ENCODE assay signal across 16 cellular contexts in genomic region chr15:100704281-100705055, GRCh38.
A peak's percentile ranks its signal among the peaks of the same experiment; 100 is the strongest.
DNase-seq lines count a peak whose midpoint lies in the region; ATAC-seq and TF ChIP-seq lines count a peak whose summit lies in the region.
"Had no signal": no experiment of that assay in that cellular context is flagged by ENCODE, and none has a peak within 500 bp of the region (broad histone marks: within the 10 kb centered on the region; RNA-seq: fewer than 3 reads in every experiment).

No MANE protein-coding gene starts in this region.

- no peak overlapping the region for H3K27ac Mint-ChIP-seq in WTC11
- H3K27ac Mint-ChIP-seq: activated naive CD8-positive, alpha-beta T cell had no signal

- H3K4me1 Mint-ChIP-seq in WTC11, result no peaks in the 10 kb centered on the region

- DNase-seq in cardiac septum (ENCODE audit: low spot score), result peak; percentile 39
- no peak for DNase-seq in Right ventricle myocardium inferior (ENCODE audit: missing footprints)
- DNase-seq in SJSA1 (ENCODE audit: low read depth in 1 of 2, low spot score in 2 of 2), result no peak
- peak; percentile 24 for DNase-seq in fibroblast of gingiva (ENCODE audit: low read depth)
- no peak for DNase-seq in omental fat pad (ENCODE audit: low spot score)
- DNase-seq in WTC11 (ENCODE audit: low spot score), result no peak
- DNase-seq in BE2C, result no peak
- no peak for DNase-seq in iPS-NIHi7 (ENCODE audit: extremely low spot score)
- DNase-seq: activated CD4-positive, CD25-positive, alpha-beta regulatory T cell; foreskin melanocyte; midbrain; NCI-H1092; occipital lobe had no signal

- TF ChIP-seq CTCF in omental fat pad (IDR thresholded peaks at IDR 0.05), result no peak
- no peak for TF ChIP-seq CTCF in WTC11 (IDR thresholded peaks at IDR 0.05)
- TF ChIP-seq CTCF in BE2C (IDR thresholded peaks at IDR 0.05; ENCODE audit: low read depth, low read length), result no peak

- H3K4me3 Mint-ChIP-seq in WTC11, result no peak overlapping the region
- H3K4me3 Mint-ChIP-seq: activated naive CD8-positive, alpha-beta T cell had no signal

- CTCF ChIA-PET in WTC11 (lab: Charles Lee), result no interaction called here

- H3K27ac ChIP-seq in SJSA1, result peak overlapping the region; percentile 78
- H3K27ac ChIP-seq: skin epidermis had no signal

- H3K36me3 Mint-ChIP-seq in WTC11, result peaks cover under 1% of the 10 kb centered on the region

- H3K9me3 Mint-ChIP-seq in WTC11, result peaks cover 60% of the 10 kb centered on the region

- H3K27me3 ChIP-seq in SJSA1 (replicated peaks), result no peaks in the 10 kb centered on the region
- H3K27me3 ChIP-seq in BE2C, result no peaks in the 10 kb centered on the region

- ATAC-seq in Right ventricle myocardium inferior, result no peak
- no peak for ATAC-seq in omental fat pad (ENCODE audit: low FRiP score)
- ATAC-seq in WTC11, result no peak

- no peaks in the 10 kb centered on the region for H3K36me3 ChIP-seq in SJSA1
- H3K36me3 ChIP-seq in BE2C, result no peaks in the 10 kb centered on the region

- no peak overlapping the region for H3K4me3 ChIP-seq in SJSA1
- H3K4me3 ChIP-seq in BE2C (ENCODE audit: low read depth, low read length), result no peak overlapping the region
- H3K4me3 ChIP-seq: A549, skin epidermis had no signal

- no peaks in the 10 kb centered on the region; the same call in 1 of the 2 replicates for H3K27me3 Mint-ChIP-seq in WTC11 (ENCODE audit: low read depth)

- intact Hi-C loops in cardiac septum (cut with DNase I) (no loop called here), Right ventricle myocardium inferior (cut with DNase I) (no loop called here)

- POLR2A ChIA-PET in WTC11 (lab: Charles Lee), result no interaction called here

- H3K9me3 ChIP-seq in SJSA1 (replicated peaks) (no peaks in the 10 kb centered on the region), BE2C (no peaks in the 10 kb centered on the region)
- H3K9me3 ChIP-seq: A549 had no signal

- peaks cover 38% of the 10 kb centered on the region for H3K4me1 ChIP-seq in SJSA1 (replicated peaks)
- H3K4me1 ChIP-seq in BE2C, result no peaks in the 10 kb centered on the region
- H3K4me1 ChIP-seq: A549 had no signal

TF ChIP-seq in WTC11, 78 proteins besides CTCF, POLR2A, EP300 and RAD21 (continues in another document):
- TF ChIP-seq, protein P1, sequence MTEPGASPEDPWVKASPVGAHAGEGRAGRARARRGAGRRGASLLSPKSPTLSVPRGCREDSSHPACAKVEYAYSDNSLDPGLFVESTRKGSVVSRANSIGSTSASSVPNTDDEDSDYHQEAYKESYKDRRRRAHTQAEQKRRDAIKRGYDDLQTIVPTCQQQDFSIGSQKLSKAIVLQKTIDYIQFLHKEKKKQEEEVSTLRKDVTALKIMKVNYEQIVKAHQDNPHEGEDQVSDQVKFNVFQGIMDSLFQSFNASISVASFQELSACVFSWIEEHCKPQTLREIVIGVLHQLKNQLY (CRISPR knock-in tag; IDR thresholded peaks at IDR 0.05), result no peak
- TF ChIP-seq PRRX2 (CRISPR knock-in tag; IDR thresholded peaks at IDR 0.05) (no peak), FOXJ3 (CRISPR knock-in tag; IDR thresholded peaks at IDR 0.05; ENCODE audit: borderline replicate concordance) (no peak), GABPB1 (CRISPR knock-in tag; IDR thresholded peaks at IDR 0.05) (no peak), MXD4 (CRISPR knock-in tag; IDR thresholded peaks at IDR 0.05; ENCODE audit: borderline replicate concordance) (no peak), ESRRA (CRISPR knock-in tag; IDR thresholded peaks at IDR 0.05; ENCODE audit: borderline replicate concordance) (no peak), CREB1 (CRISPR knock-in tag; IDR thresholded peaks at IDR 0.05) (no peak), RORB (CRISPR knock-in tag; IDR thresholded peaks at IDR 0.05) (no peak), ZNF263 (CRISPR knock-in tag; IDR thresholded peaks at IDR 0.05; ENCODE audit: low read depth) (no peak), EMX1 (CRISPR knock-in tag; IDR thresholded peaks at IDR 0.05) (no peak), ZBTB43 (CRISPR knock-in tag; IDR thresholded peaks at IDR 0.05) (no peak)
- TF ChIP-seq, protein P2, sequence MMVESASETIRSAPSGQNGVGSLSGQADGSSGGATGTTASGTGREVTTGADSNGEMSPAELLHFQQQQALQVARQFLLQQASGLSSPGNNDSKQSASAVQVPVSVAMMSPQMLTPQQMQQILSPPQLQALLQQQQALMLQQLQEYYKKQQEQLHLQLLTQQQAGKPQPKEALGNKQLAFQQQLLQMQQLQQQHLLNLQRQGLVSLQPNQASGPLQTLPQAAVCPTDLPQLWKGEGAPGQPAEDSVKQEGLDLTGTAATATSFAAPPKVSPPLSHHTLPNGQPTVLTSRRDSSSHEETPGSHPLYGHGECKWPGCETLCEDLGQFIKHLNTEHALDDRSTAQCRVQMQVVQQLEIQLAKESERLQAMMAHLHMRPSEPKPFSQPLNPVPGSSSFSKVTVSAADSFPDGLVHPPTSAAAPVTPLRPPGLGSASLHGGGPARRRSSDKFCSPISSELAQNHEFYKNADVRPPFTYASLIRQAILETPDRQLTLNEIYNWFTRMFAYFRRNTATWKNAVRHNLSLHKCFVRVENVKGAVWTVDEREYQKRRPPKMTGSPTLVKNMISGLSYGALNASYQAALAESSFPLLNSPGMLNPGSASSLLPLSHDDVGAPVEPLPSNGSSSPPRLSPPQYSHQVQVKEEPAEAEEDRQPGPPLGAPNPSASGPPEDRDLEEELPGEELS (CRISPR knock-in tag; IDR thresholded peaks at IDR 0.05), result no peak
- TF ChIP-seq, protein P3, sequence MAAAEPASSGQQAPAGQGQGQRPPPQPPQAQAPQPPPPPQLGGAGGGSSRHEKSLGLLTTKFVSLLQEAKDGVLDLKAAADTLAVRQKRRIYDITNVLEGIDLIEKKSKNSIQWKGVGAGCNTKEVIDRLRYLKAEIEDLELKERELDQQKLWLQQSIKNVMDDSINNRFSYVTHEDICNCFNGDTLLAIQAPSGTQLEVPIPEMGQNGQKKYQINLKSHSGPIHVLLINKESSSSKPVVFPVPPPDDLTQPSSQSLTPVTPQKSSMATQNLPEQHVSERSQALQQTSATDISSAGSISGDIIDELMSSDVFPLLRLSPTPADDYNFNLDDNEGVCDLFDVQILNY (CRISPR knock-in tag; IDR thresholded peaks at IDR 0.05), result no peak
- TF ChIP-seq, protein P4, sequence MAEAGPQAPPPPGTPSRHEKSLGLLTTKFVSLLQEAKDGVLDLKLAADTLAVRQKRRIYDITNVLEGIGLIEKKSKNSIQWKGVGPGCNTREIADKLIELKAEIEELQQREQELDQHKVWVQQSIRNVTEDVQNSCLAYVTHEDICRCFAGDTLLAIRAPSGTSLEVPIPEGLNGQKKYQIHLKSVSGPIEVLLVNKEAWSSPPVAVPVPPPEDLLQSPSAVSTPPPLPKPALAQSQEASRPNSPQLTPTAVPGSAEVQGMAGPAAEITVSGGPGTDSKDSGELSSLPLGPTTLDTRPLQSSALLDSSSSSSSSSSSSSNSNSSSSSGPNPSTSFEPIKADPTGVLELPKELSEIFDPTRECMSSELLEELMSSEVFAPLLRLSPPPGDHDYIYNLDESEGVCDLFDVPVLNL (CRISPR knock-in tag; IDR thresholded peaks at IDR 0.05; ENCODE audit: borderline replicate concordance, low read depth), result no peak
- TF ChIP-seq, protein P5, sequence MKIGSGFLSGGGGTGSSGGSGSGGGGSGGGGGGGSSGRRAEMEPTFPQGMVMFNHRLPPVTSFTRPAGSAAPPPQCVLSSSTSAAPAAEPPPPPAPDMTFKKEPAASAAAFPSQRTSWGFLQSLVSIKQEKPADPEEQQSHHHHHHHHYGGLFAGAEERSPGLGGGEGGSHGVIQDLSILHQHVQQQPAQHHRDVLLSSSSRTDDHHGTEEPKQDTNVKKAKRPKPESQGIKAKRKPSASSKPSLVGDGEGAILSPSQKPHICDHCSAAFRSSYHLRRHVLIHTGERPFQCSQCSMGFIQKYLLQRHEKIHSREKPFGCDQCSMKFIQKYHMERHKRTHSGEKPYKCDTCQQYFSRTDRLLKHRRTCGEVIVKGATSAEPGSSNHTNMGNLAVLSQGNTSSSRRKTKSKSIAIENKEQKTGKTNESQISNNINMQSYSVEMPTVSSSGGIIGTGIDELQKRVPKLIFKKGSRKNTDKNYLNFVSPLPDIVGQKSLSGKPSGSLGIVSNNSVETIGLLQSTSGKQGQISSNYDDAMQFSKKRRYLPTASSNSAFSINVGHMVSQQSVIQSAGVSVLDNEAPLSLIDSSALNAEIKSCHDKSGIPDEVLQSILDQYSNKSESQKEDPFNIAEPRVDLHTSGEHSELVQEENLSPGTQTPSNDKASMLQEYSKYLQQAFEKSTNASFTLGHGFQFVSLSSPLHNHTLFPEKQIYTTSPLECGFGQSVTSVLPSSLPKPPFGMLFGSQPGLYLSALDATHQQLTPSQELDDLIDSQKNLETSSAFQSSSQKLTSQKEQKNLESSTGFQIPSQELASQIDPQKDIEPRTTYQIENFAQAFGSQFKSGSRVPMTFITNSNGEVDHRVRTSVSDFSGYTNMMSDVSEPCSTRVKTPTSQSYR (CRISPR knock-in tag; IDR thresholded peaks at IDR 0.05), result no peak

Comparison
In these comparisons a context has a peak if more than half of its experiments do, and no peak if none do; other contexts are left out.
1. DNase-seq: peak in cardiac septum (single experiment) and fibroblast of gingiva (single experiment); none in Right ventricle myocardium inferior (single experiment), SJSA1 (0 of 2), omental fat pad (single experiment), WTC11 (single experiment), BE2C (single experiment) and iPS-NIHi7 (single experiment).